ENCODE assay signal across 8 cellular contexts in genomic region chr12:63821781-63822251, GRCh38. TPM values are rescaled to one million over a fixed set of nuclear protein-coding genes. Genes with fewer than 3 reads are reported as not detected.
DNase-seq lines count a peak whose midpoint lies in the region; ATAC-seq and TF ChIP-seq lines count a peak whose summit lies in the region.
"Had no signal": no experiment of that assay in that cellular context is flagged by ENCODE, and none has a peak within 500 bp of the region (broad histone marks: within the 10 kb centered on the region; RNA-seq: fewer than 3 reads in every experiment).

No MANE protein-coding gene starts in this region.

- H3K36me3 ChIP-seq in thoracic aorta, result no peaks in the 10 kb centered on the region
- H3K36me3 ChIP-seq: SJCRH30 had no signal

- H3K9me3 ChIP-seq in thoracic aorta, result no peaks in the 10 kb centered on the region
- H3K9me3 ChIP-seq: SJCRH30 had no signal

- H3K27me3 ChIP-seq in thoracic aorta (replicated peaks; ENCODE audit: insufficient read depth), result no peaks in the 10 kb centered on the region
- H3K27me3 ChIP-seq: SJCRH30 had no signal

- ATAC-seq in HG02610 (IDR thresholded peaks at IDR 0.05; ENCODE audit: unreplicated experiment) (peak; percentile 49), left lobe of liver (peak; percentile 65), thoracic aorta (ENCODE audit: insufficient number of reproducible peaks, low FRiP score, low read depth) (no peak), HG02870 (IDR thresholded peaks at IDR 0.05; ENCODE audit: unreplicated experiment) (no peak), HG03025 (IDR thresholded peaks at IDR 0.05; ENCODE audit: low FRiP score, unreplicated experiment) (no peak)

- H3K27ac ChIP-seq in thoracic aorta, result peak overlapping the region in 1 of 2 donors; percentile 32
- H3K27ac ChIP-seq: SJCRH30 had no signal

- no peaks in the 10 kb centered on the region for H3K4me1 ChIP-seq in thoracic aorta (ENCODE audit: control insufficient read depth in 1 of 2, low read depth in 2 of 2)
- H3K4me1 ChIP-seq: SJCRH30 had no signal

- DNase-seq in astrocyte of the cerebellum (ENCODE audit: low read depth), result no peak
- DNase-seq in left lobe of liver (ENCODE audit: low spot score), result no peak
- no peak for DNase-seq in thoracic aorta (ENCODE audit: low spot score)
- DNase-seq in NCI-H82 (lab: John Stamatoyannopoulos, UW), result no peak
- DNase-seq: SJCRH30 had no signal

- TF ChIP-seq CTCF in astrocyte of the cerebellum (IDR thresholded peaks at IDR 0.05; ENCODE audit: low read depth, low read length, missing control alignments), result no peak
- no peak for TF ChIP-seq CTCF in thoracic aorta (IDR thresholded peaks at IDR 0.05)

- H3K4me3 ChIP-seq in astrocyte of the cerebellum (ENCODE audit: low read depth, low read length) (peak overlapping the region; percentile 34), thoracic aorta (peak overlapping the region; percentile 83)

- in situ Hi-C loops in astrocyte of the cerebellum (cut with HindIII; ENCODE audit: low sequenced_read_pairs), result no loop called here

RNA-seq across cellular contexts. Expression of gene SRGAP1, which starts 22.7 kb away (rescaled TPM):
- total RNA-seq in left lobe of liver, result 1.1 TPM
- total RNA-seq in thoracic aorta, result 10 to 100 TPM in 1 of 2 donors, 1 to 10 TPM in 1; 7.9 to 24.1 TPM

RNA-seq across cellular contexts. Expression of gene RXYLT1, which starts 42.1 kb away (rescaled TPM):
- total RNA-seq in left lobe of liver, result 9.8 TPM
- total RNA-seq in thoracic aorta, result 10 to 100 TPM in 1 of 2 donors, 1 to 10 TPM in 1; 8.9 to 18.5 TPM

Comparison
In these comparisons a context has a peak if more than half of its experiments do, and no peak if none do; other contexts are left out.
1. ATAC-seq: peak in HG02610 (single experiment) and left lobe of liver (single experiment); none in thoracic aorta (single experiment), HG02870 (single experiment) and HG03025 (single experiment).